Comparison of ENCODE assay signal across 1 cellular context in genomic region chr18:36862182-36862581, GRCh38.
TF ChIP-seq lines count a peak whose summit lies in the region.

No MANE protein-coding gene starts in this region.

TF ChIP-seq in H1, 55 proteins besides CTCF, POLR2A, EP300 and RAD21:
- no peak for TF ChIP-seq TBP (IDR thresholded peaks at IDR 0.05; ENCODE audit: low read depth, low read length)
- no peak for TF ChIP-seq GABPA (IDR thresholded peaks at IDR 0.05; ENCODE audit: borderline replicate concordance, insufficient read depth, low read length)
- no peak for TF ChIP-seq SUZ12 (IDR thresholded peaks at IDR 0.05; ENCODE audit: low read length)
- TF ChIP-seq YY1 (IDR thresholded peaks at IDR 0.05; ENCODE audit: low read depth, low read length) = no peak
- no peak for TF ChIP-seq MAX (IDR thresholded peaks at IDR 0.05)
- no peak for TF ChIP-seq CBX5 (IDR thresholded peaks at IDR 0.05; ENCODE audit: low read depth, low read length)
- no peak for TF ChIP-seq SIX5 (IDR thresholded peaks at IDR 0.05; ENCODE audit: low read depth, low read length)
- no peak for TF ChIP-seq MAFK (IDR thresholded peaks at IDR 0.05; ENCODE audit: low read depth, low read length)
- TF ChIP-seq SAP30 (IDR thresholded peaks at IDR 0.05; ENCODE audit: insufficient read depth, insufficient replicate concordance, low read length) = no peak
- no peak for TF ChIP-seq PHF8 (conservative IDR thresholded peaks at IDR 0.05; ENCODE audit: low read depth, low read length)
- no peak for TF ChIP-seq JUN (IDR thresholded peaks at IDR 0.05; ENCODE audit: low read depth, low read length)
- TF ChIP-seq KDM5A (IDR thresholded peaks at IDR 0.05; ENCODE audit: low read length) = no peak
- no peak for TF ChIP-seq EGR1 (IDR thresholded peaks at IDR 0.05; ENCODE audit: borderline replicate concordance, low read depth, low read length)
- no peak for TF ChIP-seq KDM4A (IDR thresholded peaks at IDR 0.05; ENCODE audit: low read depth, low read length, severe bottlenecking)
- no peak for TF ChIP-seq ATF2 (IDR thresholded peaks at IDR 0.05; ENCODE audit: low read length)
- no peak for TF ChIP-seq FOSL1 (IDR thresholded peaks at IDR 0.05; ENCODE audit: insufficient read depth, low read depth, low read length)
- TF ChIP-seq ATF3 (IDR thresholded peaks at IDR 0.05; ENCODE audit: insufficient read depth, low read depth, low read length) = no peak
